In genomic region chr5:5492087-5492933, GRCh38 we compare ENCODE assay signal across 9 cellular contexts.
DNase-seq lines count a peak whose midpoint lies in the region; ATAC-seq and TF ChIP-seq lines count a peak whose summit lies in the region.
"Had no signal": no experiment of that assay in that cellular context is flagged by ENCODE, and none has a peak within 500 bp of the region (broad histone marks: within the 10 kb centered on the region; RNA-seq: fewer than 3 reads in every experiment).

No MANE protein-coding gene starts in this region.

- peak; percentile 75 for TF ChIP-seq CTCF in cardiac muscle cell (IDR thresholded peaks at IDR 0.05; ENCODE audit: low read depth, low read length)

- DNase-seq in CD1c-positive myeloid dendritic cell (ENCODE audit: extremely low spot score) = peak; percentile 50
- DNase-seq in HPDE6-E6E7 (ENCODE audit: extremely low spot score) = peak; percentile 28
- DNase-seq in NCI-H82 treated with DMSO at 0.1 percent for 48 hours (lab: John Stamatoyannopoulos, UW; ENCODE audit: unreplicated experiment) = peak; percentile 6
- DNase-seq in activated naive CD4-positive, alpha-beta T cell treated with anti-CD3 and anti-CD28 coated beads, Interleukin-2, amount 50 U/mL, for 16 hours = peak; percentile 24
- peak; percentile 72 to 74 for DNase-seq in cardiac muscle cell (ENCODE audit: low read depth in 1 of 2, low spot score in 1 of 2)
- peak; percentile 22 for DNase-seq in skeletal muscle cell (ENCODE audit: low read depth)

- ATAC-seq in GM18519 (IDR thresholded peaks at IDR 0.05; ENCODE audit: low FRiP score, unreplicated experiment) (peak; percentile 58), HG03108 (IDR thresholded peaks at IDR 0.05; ENCODE audit: unreplicated experiment) (no peak)

- H3K4me1 ChIP-seq in cardiac muscle cell (ENCODE audit: low read depth) = no peaks in the 10 kb centered on the region
- H3K4me1 ChIP-seq: SJSA1 had no signal

- H3K27ac ChIP-seq in cardiac muscle cell = no peak overlapping the region
- H3K27ac ChIP-seq: SJSA1 had no signal

- H3K4me3 ChIP-seq in cardiac muscle cell = no peak overlapping the region
- no peak overlapping the region for H3K4me3 ChIP-seq in skeletal muscle cell (ENCODE audit: low read depth, low read length)
- H3K4me3 ChIP-seq: SJSA1 had no signal

- H3K27me3 ChIP-seq in cardiac muscle cell = peaks cover 17% of the 10 kb centered on the region

- no peaks in the 10 kb centered on the region for H3K9me3 ChIP-seq in cardiac muscle cell (ENCODE audit: low read depth)
- H3K9me3 ChIP-seq: SJSA1 had no signal

- peaks cover 2% of the 10 kb centered on the region for H3K36me3 ChIP-seq in cardiac muscle cell

Comparison
In these comparisons a context has a peak if more than half of its experiments do, and no peak if none do; other contexts are left out.
1. DNase-seq: peak in every context shown above with its lines; median percentile 73 in cardiac muscle cell; 50 in CD1c-positive myeloid dendritic cell; 28 in HPDE6-E6E7; 24 in activated naive CD4-positive, alpha-beta T cell treated with anti-CD3 and anti-CD28 coated beads, Interleukin-2, amount 50 U/mL, for 16 hours; 22 in skeletal muscle cell; 6 in NCI-H82 treated with DMSO at 0.1 percent for 48 hours.